ENCODE assay signal across 21 cellular contexts in the genomic region with DNA sequence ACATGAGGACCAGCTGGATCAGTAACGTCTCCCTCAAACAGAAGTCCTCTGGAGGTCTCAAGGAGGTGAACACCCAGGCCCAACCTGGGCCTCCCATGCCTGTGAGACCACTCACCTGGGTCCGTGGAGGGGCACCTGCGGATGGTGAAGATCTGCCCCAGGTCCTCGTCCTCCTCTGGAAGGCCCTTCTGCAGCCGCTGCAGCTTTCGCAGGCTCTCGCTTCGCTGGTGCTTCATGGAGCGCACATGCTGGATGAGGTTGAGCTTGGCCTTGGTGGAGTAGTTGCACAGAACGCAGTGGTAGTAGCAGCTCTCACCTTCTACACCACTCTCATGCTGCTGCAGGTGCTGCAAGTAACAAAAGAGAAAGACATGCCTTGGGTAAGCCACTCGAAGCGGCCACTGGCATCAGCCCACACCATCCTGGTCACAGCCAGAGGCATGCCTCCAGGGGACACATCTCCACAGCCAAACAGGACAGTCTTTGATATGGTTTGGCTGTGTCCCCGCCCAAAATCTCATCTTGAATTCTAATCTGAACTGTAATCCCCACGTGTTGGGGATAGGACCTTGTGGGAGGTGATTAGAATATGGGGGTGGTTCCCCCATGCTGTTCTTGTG.
"Had no signal": no experiment of that assay in that cellular context is flagged by ENCODE, and none has a peak within 500 bp of the region (broad histone marks: within the 10 kb centered on the region; RNA-seq: fewer than 3 reads in every experiment).

No MANE protein-coding gene starts in this region.

- H3K9me3 Mint-ChIP-seq: nephron progenitor cell had no signal

- H3K36me3 ChIP-seq: uterus had no signal

- H3K4me3 ChIP-seq: dorsolateral prefrontal cortex, lower lobe of right lung, psoas muscle, skin epidermis, spleen, testis, tibial nerve, upper lobe of right lung, uterus had no signal

- H3K4me3 Mint-ChIP-seq: naive thymus-derived CD8-positive, alpha-beta T cell; nephron progenitor cell; stimulated activated memory B cell treated with anti-CD40 and anti-IgM and Interleukin-4, amounts not matched to agents 10 μg/mL and 1 μg/mL and 100 μg/mL, for 72 hours had no signal

- H3K27me3 ChIP-seq: dorsolateral prefrontal cortex, spleen, testis, tibial nerve, upper lobe of right lung, uterus had no signal

- H3K27ac Mint-ChIP-seq: naive thymus-derived CD8-positive, alpha-beta T cell; stimulated activated memory B cell treated with anti-CD40 and anti-IgM and Interleukin-4, amounts not matched to agents 10 μg/mL and 1 μg/mL and 100 μg/mL, for 72 hours had no signal

- H3K4me1 ChIP-seq: spleen, upper lobe of right lung, uterus had no signal

- H3K9me3 ChIP-seq: lower lobe of right lung, psoas muscle, testis, tibial nerve, upper lobe of right lung, uterus had no signal

- H3K27me3 Mint-ChIP-seq: stimulated activated memory B cell treated with anti-CD40 and anti-IgM and Interleukin-4, amounts not matched to agents 10 μg/mL and 1 μg/mL and 100 μg/mL, for 72 hours had no signal

- H3K27ac ChIP-seq: dorsolateral prefrontal cortex, lower lobe of right lung, skin epidermis, spleen, testis, tibial nerve, upper lobe of right lung, uterus had no signal

- ATAC-seq: left ventricle myocardium superior; lower lobe of right lung; naive thymus-derived CD8-positive, alpha-beta T cell; psoas muscle; right cardiac atrium; stimulated activated memory B cell treated with anti-CD40 and anti-IgM and Interleukin-4, amounts not matched to agents 10 μg/mL and 1 μg/mL and 100 μg/mL, for 72 hours; stimulated activated naive CD8-positive, alpha-beta T cell treated with anti-CD3 and anti-CD28 coated beads, Interleukin-15, Interleukin-2, amounts not matched to agents 100 U/mL and 50 U/mL, for 24 hours; upper lobe of right lung had no signal

- DNase-seq: dorsolateral prefrontal cortex; effector CD4-positive, alpha-beta T cell; head of caudate nucleus; left ventricle myocardium superior; lower lobe of right lung; midbrain; naive thymus-derived CD8-positive, alpha-beta T cell; nephron progenitor cell; nucleus accumbens; psoas muscle; right cardiac atrium; spleen; stimulated activated CD4-positive, alpha-beta T cell treated with anti-CD3 and anti-CD28 coated beads, Interleukin-4, amount 100 ng/mL, for 4 hours; stimulated activated naive CD8-positive, alpha-beta T cell treated with anti-CD3 and anti-CD28 coated beads, Interleukin-15, Interleukin-2, amounts not matched to agents 100 U/mL and 50 U/mL, for 24 hours; substantia nigra; testis; upper lobe of right lung; uterus had no signal

- H3K36me3 Mint-ChIP-seq: naive thymus-derived CD8-positive, alpha-beta T cell had no signal

- H3K4me1 Mint-ChIP-seq: stimulated activated memory B cell treated with anti-CD40 and anti-IgM and Interleukin-4, amounts not matched to agents 10 μg/mL and 1 μg/mL and 100 μg/mL, for 72 hours had no signal
